8 cellular contexts compared by ENCODE assay signal in the genomic region with DNA sequence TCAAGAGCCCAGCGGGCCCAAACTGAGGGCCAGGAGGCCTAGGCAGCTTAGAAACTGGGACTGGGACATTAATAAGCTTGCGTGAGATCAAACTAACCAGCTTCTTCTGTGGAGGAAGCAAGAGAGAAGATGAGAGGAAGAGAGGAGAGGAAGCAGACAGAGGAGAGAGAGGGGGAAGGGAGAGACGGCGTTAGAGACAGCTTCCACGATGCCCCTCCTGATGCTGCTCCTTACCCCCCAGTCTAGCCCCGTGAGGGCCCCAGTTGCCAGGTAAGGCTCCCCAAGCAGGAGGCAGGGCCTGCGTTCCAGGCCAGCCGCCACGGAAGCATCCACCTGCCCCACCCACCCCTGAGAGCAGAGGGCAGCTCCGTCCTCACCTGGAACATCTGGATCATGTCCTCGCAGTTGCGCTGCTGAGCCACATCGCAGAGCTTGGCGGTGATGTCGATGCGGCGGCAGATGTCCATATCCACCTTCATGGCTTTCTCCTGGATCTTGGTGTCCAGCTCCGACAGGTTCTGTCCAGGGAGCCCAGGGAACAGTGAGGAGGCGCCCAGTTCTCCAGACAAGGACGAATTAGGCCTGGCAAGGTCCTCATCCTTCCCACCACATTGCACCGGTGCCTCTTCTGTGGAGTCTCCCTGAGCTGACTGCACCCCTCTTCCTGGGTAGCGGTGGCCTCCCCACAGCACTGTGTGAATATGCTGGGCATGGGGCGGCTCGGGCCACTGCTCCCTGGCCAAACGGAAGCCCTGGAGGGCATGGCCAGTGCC. TPM values are rescaled to one million over a fixed set of nuclear protein-coding genes. Genes with fewer than 3 reads are reported as not detected.
DNase-seq lines count a peak whose midpoint lies in the region; ATAC-seq and TF ChIP-seq lines count a peak whose summit lies in the region.
"Had no signal": no experiment of that assay in that cellular context is flagged by ENCODE, and none has a peak within 500 bp of the region (broad histone marks: within the 10 kb centered on the region; RNA-seq: fewer than 3 reads in every experiment).

No MANE protein-coding gene starts in this region.

- ATAC-seq in central memory CD8-positive, alpha-beta T cell (replicated peaks; ENCODE audit: extremely low read depth, poor library complexity, severe bottlenecking), result no peak
- no peak for ATAC-seq in psoas muscle
- ATAC-seq: stimulated activated naive CD8-positive, alpha-beta T cell treated with anti-CD3 and anti-CD28 coated beads, Interleukin-15, amount 100 ng/mL, for 72 hours had no signal

- H3K4me1 ChIP-seq in psoas muscle, result peaks cover 44% of the 10 kb centered on the region

- H3K27ac ChIP-seq in psoas muscle, result peak overlapping the region; percentile 100

- H3K4me1 Mint-ChIP-seq in HFFc6 (ENCODE audit: low read depth), result peaks cover 81% of the 10 kb centered on the region
- H3K4me1 Mint-ChIP-seq in central memory CD8-positive, alpha-beta T cell, result peaks cover 35% of the 10 kb centered on the region
- peaks cover 45% of the 10 kb centered on the region for H3K4me1 Mint-ChIP-seq in nephron progenitor cell

- H3K36me3 ChIP-seq in psoas muscle (ENCODE audit: insufficient read depth in 1 of 2, low read depth in 1 of 2), result peaks cover 0 to 58% of the 10 kb centered on the region in 2 donors

- in situ Hi-C loops in KBM-7 (cut with MboI; ENCODE audit: low pct_unique_long_range_greater_than_20kb, low sequenced_read_pairs), result no loop called here

- intact Hi-C loops in psoas muscle (cut with DNase I), result loop anchor here in 1 of 2 donors (2.0 kb wide), 1 partner anchor 15 kb away; the partner anchor contains the start of gene GAPDH

- 88 to 92% (median 90%) methylated on average over 25 of the region's 25 CpGs for WGBS in psoas muscle, 3 donors

- H3K9me3 ChIP-seq in psoas muscle, result no peaks in the 10 kb centered on the region

- peaks cover 2% of the 10 kb centered on the region; the same call in 1 of the 2 replicates for H3K27me3 Mint-ChIP-seq in HFFc6 (ENCODE audit: insufficient read depth)
- H3K27me3 Mint-ChIP-seq in central memory CD8-positive, alpha-beta T cell, result no peaks in the 10 kb centered on the region
- H3K27me3 Mint-ChIP-seq in nephron progenitor cell (ENCODE audit: low read depth, poor library complexity), result no peaks in the 10 kb centered on the region
- H3K27me3 Mint-ChIP-seq: stimulated activated naive CD8-positive, alpha-beta T cell treated with anti-CD3 and anti-CD28 coated beads, Interleukin-15, amount 100 ng/mL, for 72 hours had no signal

- H3K9me3 Mint-ChIP-seq in HFFc6, result no peaks in the 10 kb centered on the region
- no peaks in the 10 kb centered on the region for H3K9me3 Mint-ChIP-seq in central memory CD8-positive, alpha-beta T cell
- no peaks in the 10 kb centered on the region for H3K9me3 Mint-ChIP-seq in nephron progenitor cell
- H3K9me3 Mint-ChIP-seq: stimulated activated naive CD8-positive, alpha-beta T cell treated with anti-CD3 and anti-CD28 coated beads, Interleukin-15, amount 100 ng/mL, for 72 hours had no signal

- H3K4me3 Mint-ChIP-seq in HFFc6, result peak overlapping the region; percentile 73
- H3K4me3 Mint-ChIP-seq in central memory CD8-positive, alpha-beta T cell, result no peak overlapping the region
- no peak overlapping the region for H3K4me3 Mint-ChIP-seq in nephron progenitor cell
- H3K4me3 Mint-ChIP-seq: stimulated activated naive CD8-positive, alpha-beta T cell treated with anti-CD3 and anti-CD28 coated beads, Interleukin-15, amount 100 ng/mL, for 72 hours had no signal

- no peaks in the 10 kb centered on the region for H3K27me3 ChIP-seq in psoas muscle (ENCODE audit: insufficient read depth in 3 of 3, low read length in 2 of 3)

- H3K36me3 Mint-ChIP-seq in HFFc6 (ENCODE audit: low read depth), result peaks cover 41% of the 10 kb centered on the region
- peaks cover 26% of the 10 kb centered on the region for H3K36me3 Mint-ChIP-seq in central memory CD8-positive, alpha-beta T cell (ENCODE audit: insufficient read depth)
- peaks cover 42% of the 10 kb centered on the region for H3K36me3 Mint-ChIP-seq in nephron progenitor cell (ENCODE audit: low read depth)

- DNase-seq in HFFc6 (no peak), psoas muscle (peak in 1 of 2 donors; percentile 6), nephron progenitor cell (no peak), KBM-7 (no peak)
- DNase-seq in central memory CD8-positive, alpha-beta T cell (ENCODE audit: low spot score in 2 of 2), result no peak
- DNase-seq in stimulated activated CD4-positive, alpha-beta T cell treated with anti-CD3 and anti-CD28 coated beads, Interleukin-4, amount 100 ng/mL, for 4 hours, result no peak
- DNase-seq: NCI-H774; stimulated activated naive CD8-positive, alpha-beta T cell treated with anti-CD3 and anti-CD28 coated beads, Interleukin-15, amount 100 ng/mL, for 72 hours had no signal

- peak overlapping the region; percentile 95 for H3K4me3 ChIP-seq in psoas muscle

- H3K27ac Mint-ChIP-seq in HFFc6, result peak overlapping the region; percentile 93
- peak overlapping the region; percentile 56 for H3K27ac Mint-ChIP-seq in central memory CD8-positive, alpha-beta T cell (ENCODE audit: low read depth)
- H3K27ac Mint-ChIP-seq in nephron progenitor cell, result no peak overlapping the region

- TF ChIP-seq CTCF in HFFc6 (IDR thresholded peaks at IDR 0.05), result no peak
- TF ChIP-seq CTCF in psoas muscle (IDR thresholded peaks at IDR 0.05), result no peak
- no peak for TF ChIP-seq CTCF in nephron progenitor cell (IDR thresholded peaks at IDR 0.05)

RNA-seq across cellular contexts. Expression of gene IFFO1, which starts 6.3 kb away (rescaled TPM):
- total RNA-seq in HFFc6 (2021; fragmentation: NEBNext Ultra II Directional; extraction: Animal tissue kit (Norgen Biotek cat#: 25700)), result 10 to 100 TPM; 25.9 to 35.6 (median 29.2) TPM
- total RNA-seq in psoas muscle, result 10 to 100 TPM; 12.6 to 26.3 (median 18.0) TPM
- polyA plus RNA-seq in psoas muscle, result 1 to 10 TPM; 6.7 to 8.9 (median 8.3) TPM

RNA-seq across cellular contexts. Expression of gene GAPDH, which starts 15.2 kb away (rescaled TPM):
- 1,000 to 10,000 TPM; 6,263 to 7,539 (median 6,900) TPM for total RNA-seq in HFFc6 (2021; fragmentation: NEBNext Ultra II Directional; extraction: Animal tissue kit (Norgen Biotek cat#: 25700))
- over 10,000 TPM in 2 of 4 donors, 1,000 to 10,000 TPM in 2; 7,136 to 10,782 (median 8,991) TPM for total RNA-seq in psoas muscle
- polyA plus RNA-seq in psoas muscle, result over 10,000 TPM in 2 of 3 donors, 1,000 to 10,000 TPM in 1; 9,788 to 18,891 (median 16,487) TPM

RNA-seq across cellular contexts. Expression of gene NOP2, which starts 18.5 kb away (rescaled TPM):
- total RNA-seq in HFFc6 (2021; fragmentation: NEBNext Ultra II Directional; extraction: Animal tissue kit (Norgen Biotek cat#: 25700)), result 10 to 100 TPM; 39.5 to 60.5 (median 42.6) TPM
- total RNA-seq in psoas muscle, result 10 to 100 TPM; 29.8 to 62.2 (median 52.9) TPM
- polyA plus RNA-seq in psoas muscle, result 10 to 100 TPM; 44.1 to 67.0 (median 66.4) TPM

RNA-seq across cellular contexts. Expression of gene NCAPD2, which starts 55.7 kb away (rescaled TPM):
- 10 to 100 TPM; 42.2 to 75.9 (median 65.4) TPM for total RNA-seq in HFFc6 (2021; fragmentation: NEBNext Ultra II Directional; extraction: Animal tissue kit (Norgen Biotek cat#: 25700))
- total RNA-seq in psoas muscle, result 10 to 100 TPM; 10.1 to 13.4 (median 11.2) TPM
- polyA plus RNA-seq in psoas muscle, result 1 to 10 TPM; 3.9 to 9.5 (median 5.9) TPM

RNA-seq across cellular contexts. Expression of gene MRPL51, which starts 56.5 kb away (rescaled TPM):
- 100 to 1,000 TPM; 227 to 290 (median 257) TPM for total RNA-seq in HFFc6 (2021; fragmentation: NEBNext Ultra II Directional; extraction: Animal tissue kit (Norgen Biotek cat#: 25700))
- total RNA-seq in psoas muscle, result 100 to 1,000 TPM; 202 to 250 (median 227) TPM
- polyA plus RNA-seq in psoas muscle, result 100 to 1,000 TPM; 153 to 217 (median 180) TPM
